In genomic region chr7:114921636-114922150, GRCh38 we compare ENCODE assay signal across 8 cellular contexts. TPM values are rescaled to one million over a fixed set of nuclear protein-coding genes. Genes with fewer than 3 reads are reported as not detected.
DNase-seq lines count a peak whose midpoint lies in the region; ATAC-seq and TF ChIP-seq lines count a peak whose summit lies in the region.

TSS of gene MDFIC (plus strand) at chr7:114922094. CDS start at chr7:114923034, 940 bp downstream.

- H3K27ac Mint-ChIP-seq in HFFc6 (peak within 1 kb of the TSS; percentile 96), endothelial cell (ENCODE audit: unreplicated experiment) (peak within 1 kb of the TSS; percentile 95)

- H3K4me1 Mint-ChIP-seq in HFFc6 (ENCODE audit: low read depth) (peaks cover 35% of the 10 kb centered on the region), endothelial cell (ENCODE audit: unreplicated experiment) (peaks cover 8% of the 10 kb centered on the region)

- H3K4me3 ChIP-seq in mucosa of rectum (ENCODE audit: low read length in 2 of 2), result peak within 1 kb of the TSS; percentile 67 to 87

- H3K27me3 Mint-ChIP-seq in HFFc6 (ENCODE audit: insufficient read depth) (no peaks in the 10 kb centered on the region; the same call in 1 of the 2 replicates), endothelial cell (ENCODE audit: unreplicated experiment) (peaks cover 2% of the 10 kb centered on the region)

- H3K9me3 Mint-ChIP-seq in HFFc6 (no peaks in the 10 kb centered on the region), endothelial cell (ENCODE audit: unreplicated experiment) (no peaks in the 10 kb centered on the region)

- no peak for DNase-seq in HFFc6
- peak; percentile 20 to 38 for DNase-seq in activated CD4-positive, alpha-beta T cell treated with anti-CD3 and anti-CD28 coated beads for 4 hours
- DNase-seq in endothelial cell (ENCODE audit: low spot score), result peak; percentile 9
- peak; percentile 69 for DNase-seq in ureter (ENCODE audit: low spot score)
- DNase-seq in AG08395 (ENCODE audit: low spot score), result no peak
- no peak for DNase-seq in SK-N-DZ (ENCODE audit: low spot score)

- H3K36me3 ChIP-seq in mucosa of rectum (ENCODE audit: control insufficient read depth in 2 of 2, insufficient read depth in 2 of 2, low read length in 2 of 2), result no peaks in the 10 kb centered on the region

- H3K4me3 Mint-ChIP-seq in HFFc6, result peak within 1 kb of the TSS; percentile 95
- H3K4me3 Mint-ChIP-seq in endothelial cell (ENCODE audit: unreplicated experiment), result peak within 1 kb of the TSS; percentile 95

- TF ChIP-seq CTCF in HFFc6 (IDR thresholded peaks at IDR 0.05), result no peak
- TF ChIP-seq CTCF in endothelial cell (IDR thresholded peaks at IDR 0.05; ENCODE audit: unreplicated experiment), result no peak

- H3K9ac ChIP-seq in mucosa of rectum (ENCODE audit: low read depth in 1 of 2, low read length in 2 of 2), result peak within 1 kb of the TSS; percentile 77 to 86

- ATAC-seq in HG03342 (IDR thresholded peaks at IDR 0.05; ENCODE audit: unreplicated experiment), result no peak

- H3K9me3 ChIP-seq in mucosa of rectum (ENCODE audit: control insufficient read depth in 2 of 2, low read length in 2 of 2), result no peaks in the 10 kb centered on the region

- no peaks in the 10 kb centered on the region for H3K27me3 ChIP-seq in mucosa of rectum (ENCODE audit: control insufficient read depth in 2 of 2, insufficient read depth in 2 of 2, low read length in 2 of 2)

- H3K27ac ChIP-seq in mucosa of rectum (ENCODE audit: low read depth in 2 of 2, low read length in 2 of 2), result peak within 1 kb of the TSS; percentile 79 to 86

- H3K36me3 Mint-ChIP-seq in HFFc6 (ENCODE audit: low read depth), result peaks cover 14% of the 10 kb centered on the region; the same call in 1 of the 2 replicates
- H3K36me3 Mint-ChIP-seq in endothelial cell (ENCODE audit: low read depth, unreplicated experiment), result peaks cover 3% of the 10 kb centered on the region

- H3K4me1 ChIP-seq in mucosa of rectum (ENCODE audit: control insufficient read depth in 2 of 2, insufficient read depth in 2 of 2, low read length in 2 of 2), result peaks cover 5 to 13% of the 10 kb centered on the region in 2 donors

RNA-seq across cellular contexts. Expression of gene MDFIC, which starts in this region (rescaled TPM):
- 10 to 100 TPM; 33.3 to 57.9 (median 45.5) TPM for total RNA-seq in HFFc6 (2021; fragmentation: NEBNext Ultra II Directional; extraction: Animal tissue kit (Norgen Biotek cat#: 25700))
- total RNA-seq in endothelial cell (ENCODE audit: unreplicated experiment), result 22.3 TPM
- 35.3 TPM for total RNA-seq in ureter
- polyA plus RNA-seq in SK-N-DZ (2014; cell fraction: cytosol; rRNA removed), result 0.02 TPM in 1 of 2 replicates, not detected in the other
- polyA plus RNA-seq in SK-N-DZ (2014; cell fraction: nucleus; rRNA removed), result not detected in 2 replicates

Comparison
In these comparisons a context has a peak if more than half of its experiments do, and no peak if none do; other contexts are left out.
1. DNase-seq: peak in activated CD4-positive, alpha-beta T cell treated with anti-CD3 and anti-CD28 coated beads for 4 hours (2 of 2), endothelial cell (single experiment) and ureter (single experiment); none in HFFc6 (single experiment), AG08395 (single experiment) and SK-N-DZ (single experiment).